17 cellular contexts compared by ENCODE assay signal in genomic region chr2:30978044-30978443, GRCh38.
DNase-seq lines count a peak whose midpoint lies in the region; ATAC-seq and TF ChIP-seq lines count a peak whose summit lies in the region.
"Had no signal": no experiment of that assay in that cellular context is flagged by ENCODE, and none has a peak within 500 bp of the region (broad histone marks: within the 10 kb centered on the region; RNA-seq: fewer than 3 reads in every experiment).

No MANE protein-coding gene starts in this region.

- no peaks in the 10 kb centered on the region for H3K27me3 Mint-ChIP-seq in activated T-cell treated with anti-CD3 and anti-CD28 coated beads, Interleukin-2, amount 50 U/mL, for 72 hours (ENCODE audit: low read depth)
- H3K27me3 Mint-ChIP-seq in activated T-cell treated with anti-CD3 and anti-CD28 coated beads, Interleukin-2, amount 50 U/mL, for 4 hours (ENCODE audit: low read depth), result peaks cover 4% of the 10 kb centered on the region

- DNase-seq in activated T-cell treated with anti-CD3 and anti-CD28 coated beads, Interleukin-2, amount 50 U/mL, for 72 hours, result peak; percentile 3 to 14
- no peak for DNase-seq in activated T-cell treated with anti-CD3 and anti-CD28 coated beads, Interleukin-2, amount 50 U/mL, for 4 hours
- DNase-seq in epithelial cell of esophagus (ENCODE audit: low read depth), result peak; percentile 10
- no peak for DNase-seq in stimulated activated effector memory CD8-positive, alpha-beta T cell treated with anti-CD3 and anti-CD28 coated beads, Interleukin-12 subunit alpha, Interleukin-12 subunit beta, amount 100 ng/mL, for 72 hours (ENCODE audit: low spot score in 2 of 2)
- no peak for DNase-seq in medulla oblongata (ENCODE audit: extremely low spot score)
- no peak for DNase-seq in DMS 273 treated with DMSO at 0.1 percent for 48 hours (lab: John Stamatoyannopoulos, UW)
- DNase-seq: GF-D8, GM23248, Kasumi-1, MM.1S, NCI-H1092 treated with DMSO at 0.1 percent for 48 hours, NCI-H2081 treated with DMSO at 0.1 percent for 48 hours, NCI-H510A, NCI-H774, PC-9 had no signal

- no peak for TF ChIP-seq CTCF in epithelial cell of esophagus (IDR thresholded peaks at IDR 0.05; ENCODE audit: insufficient read depth, low read depth, low read length, missing control alignments)

- no peak overlapping the region for H3K4me3 ChIP-seq in epithelial cell of esophagus (ENCODE audit: low read length)
- H3K4me3 ChIP-seq: GM23248, PC-9 had no signal

- H3K9me3 Mint-ChIP-seq in activated T-cell treated with anti-CD3 and anti-CD28 coated beads, Interleukin-2, amount 50 U/mL, for 72 hours, result no peaks in the 10 kb centered on the region
- H3K9me3 Mint-ChIP-seq in activated T-cell treated with anti-CD3 and anti-CD28 coated beads, Interleukin-2, amount 50 U/mL, for 4 hours, result no peaks in the 10 kb centered on the region
- no peaks in the 10 kb centered on the region for H3K9me3 Mint-ChIP-seq in stimulated activated effector memory CD8-positive, alpha-beta T cell treated with anti-CD3 and anti-CD28 coated beads, Interleukin-12 subunit alpha, Interleukin-12 subunit beta, amount 100 ng/mL, for 72 hours

- peak; percentile 39 to 86 for ATAC-seq in activated T-cell treated with anti-CD3 and anti-CD28 coated beads, Interleukin-2, amount 50 U/mL, for 72 hours (replicated peaks in 1 of 2)
- ATAC-seq in activated T-cell treated with anti-CD3 and anti-CD28 coated beads, Interleukin-2, amount 50 U/mL, for 4 hours, result no peak
- ATAC-seq in HG02759 (IDR thresholded peaks at IDR 0.05; ENCODE audit: unreplicated experiment) (peak; percentile 61), HG03095 (IDR thresholded peaks at IDR 0.05; ENCODE audit: unreplicated experiment) (no peak)
- peak; percentile 58 for ATAC-seq in stimulated activated effector memory CD8-positive, alpha-beta T cell treated with anti-CD3 and anti-CD28 coated beads, Interleukin-12 subunit alpha, Interleukin-12 subunit beta, amount 100 ng/mL, for 72 hours

- peaks cover 6% of the 10 kb centered on the region for H3K4me1 Mint-ChIP-seq in activated T-cell treated with anti-CD3 and anti-CD28 coated beads, Interleukin-2, amount 50 U/mL, for 72 hours (ENCODE audit: low read depth)
- no peaks in the 10 kb centered on the region for H3K4me1 Mint-ChIP-seq in activated T-cell treated with anti-CD3 and anti-CD28 coated beads, Interleukin-2, amount 50 U/mL, for 4 hours (ENCODE audit: low read depth)
- H3K4me1 Mint-ChIP-seq in stimulated activated effector memory CD8-positive, alpha-beta T cell treated with anti-CD3 and anti-CD28 coated beads, Interleukin-12 subunit alpha, Interleukin-12 subunit beta, amount 100 ng/mL, for 72 hours, result no peaks in the 10 kb centered on the region

- no peak overlapping the region for H3K27ac Mint-ChIP-seq in activated T-cell treated with anti-CD3 and anti-CD28 coated beads, Interleukin-2, amount 50 U/mL, for 72 hours
- H3K27ac Mint-ChIP-seq in stimulated activated effector memory CD8-positive, alpha-beta T cell treated with anti-CD3 and anti-CD28 coated beads, Interleukin-12 subunit alpha, Interleukin-12 subunit beta, amount 100 ng/mL, for 72 hours, result no peak overlapping the region

- no peaks in the 10 kb centered on the region for H3K36me3 Mint-ChIP-seq in activated T-cell treated with anti-CD3 and anti-CD28 coated beads, Interleukin-2, amount 50 U/mL, for 72 hours (ENCODE audit: insufficient read depth in 2 of 2)
- H3K36me3 Mint-ChIP-seq in activated T-cell treated with anti-CD3 and anti-CD28 coated beads, Interleukin-2, amount 50 U/mL, for 4 hours (ENCODE audit: insufficient read depth), result no peaks in the 10 kb centered on the region
- H3K36me3 Mint-ChIP-seq in stimulated activated effector memory CD8-positive, alpha-beta T cell treated with anti-CD3 and anti-CD28 coated beads, Interleukin-12 subunit alpha, Interleukin-12 subunit beta, amount 100 ng/mL, for 72 hours, result no peaks in the 10 kb centered on the region

- no peak overlapping the region for H3K4me3 Mint-ChIP-seq in activated T-cell treated with anti-CD3 and anti-CD28 coated beads, Interleukin-2, amount 50 U/mL, for 72 hours
- no peak overlapping the region for H3K4me3 Mint-ChIP-seq in activated T-cell treated with anti-CD3 and anti-CD28 coated beads, Interleukin-2, amount 50 U/mL, for 4 hours
- H3K4me3 Mint-ChIP-seq in stimulated activated effector memory CD8-positive, alpha-beta T cell treated with anti-CD3 and anti-CD28 coated beads, Interleukin-12 subunit alpha, Interleukin-12 subunit beta, amount 100 ng/mL, for 72 hours, result no peak overlapping the region

Comparison
In these comparisons a context has a peak if more than half of its experiments do, and no peak if none do; other contexts are left out.
1. ATAC-seq: peak in activated T-cell treated with anti-CD3 and anti-CD28 coated beads, Interleukin-2, amount 50 U/mL, for 72 hours (2 of 2), HG02759 (single experiment) and stimulated activated effector memory CD8-positive, alpha-beta T cell treated with anti-CD3 and anti-CD28 coated beads, Interleukin-12 subunit alpha, Interleukin-12 subunit beta, amount 100 ng/mL, for 72 hours (single experiment); none in activated T-cell treated with anti-CD3 and anti-CD28 coated beads, Interleukin-2, amount 50 U/mL, for 4 hours (0 of 2) and HG03095 (single experiment).
2. DNase-seq: peak in activated T-cell treated with anti-CD3 and anti-CD28 coated beads, Interleukin-2, amount 50 U/mL, for 72 hours (2 of 2) and epithelial cell of esophagus (single experiment); none in activated T-cell treated with anti-CD3 and anti-CD28 coated beads, Interleukin-2, amount 50 U/mL, for 4 hours (single experiment), stimulated activated effector memory CD8-positive, alpha-beta T cell treated with anti-CD3 and anti-CD28 coated beads, Interleukin-12 subunit alpha, Interleukin-12 subunit beta, amount 100 ng/mL, for 72 hours (0 of 2), medulla oblongata (single experiment) and DMS 273 treated with DMSO at 0.1 percent for 48 hours (single experiment).